In the genomic region with DNA sequence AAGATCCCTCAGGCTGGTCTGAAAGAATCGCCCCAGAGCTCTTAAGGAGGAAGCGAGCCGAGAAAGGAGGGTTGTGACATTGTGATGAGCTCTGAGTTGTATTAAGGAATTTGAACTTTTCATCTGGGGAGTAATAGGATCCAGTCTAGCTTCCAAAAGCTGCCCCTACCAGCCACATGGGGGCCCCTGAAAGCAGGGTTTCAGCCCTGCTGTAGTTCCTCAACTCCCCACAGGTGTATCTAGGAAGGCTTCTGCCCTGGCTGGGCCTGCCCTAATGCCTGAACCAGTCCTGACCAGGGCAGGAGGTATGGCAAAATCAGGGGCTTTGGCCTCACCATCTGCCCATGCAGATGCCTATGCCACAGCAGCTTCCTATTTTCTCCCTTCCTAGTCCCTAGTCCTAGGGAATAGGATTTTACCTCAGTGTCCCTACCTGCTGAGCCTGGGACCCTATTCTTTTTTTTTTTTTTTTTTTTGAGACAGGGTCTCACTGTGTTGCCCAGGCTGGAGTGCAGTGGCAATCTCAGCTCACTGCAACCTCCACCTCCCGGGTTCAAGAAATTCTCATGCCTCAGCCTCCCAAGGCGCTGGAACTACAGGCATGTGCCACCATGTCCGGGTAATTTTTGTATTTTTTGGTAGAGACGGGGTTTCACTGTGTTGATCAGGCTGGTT, we compare ENCODE assay signal across 8 cellular contexts. TPM values are rescaled to one million over a fixed set of nuclear protein-coding genes. Genes with fewer than 3 reads are reported as not detected.
DNase-seq lines count a peak whose midpoint lies in the region; ATAC-seq and TF ChIP-seq lines count a peak whose summit lies in the region.

No MANE protein-coding gene starts in this region.

- DNase-seq in GM13976 (ENCODE audit: low spot score) (peak; percentile 75), RWPE2 (ENCODE audit: low spot score) (peak; percentile 80), amniotic epithelial cell (ENCODE audit: low read depth) (peak; percentile 48), left colon (peak in 1 of 2 donors; percentile 55), transverse colon (peak; percentile 53), sciatic nerve (ENCODE audit: low spot score) (no peak)

- H3K9ac ChIP-seq in BLaER1 treated with 17β-estradiol and CSF1 and Interleukin-3, amounts not matched to agents 10 nM and 100 nM: 0 out of 22 replicates have a peak overlapping the region, but pooled peaks of 1 of the 11 experiments have one; percentile 5

- no peak for TF ChIP-seq POLR2A in transverse colon (IDR thresholded peaks at IDR 0.05)

- no peaks in the 10 kb centered on the region for H3K27me3 ChIP-seq in BLaER1 treated with 17β-estradiol and CSF1 and Interleukin-3, amounts not matched to agents 10 nM and 100 nM
- H3K27me3 ChIP-seq in RWPE2 (ENCODE audit: insufficient read depth, poor library complexity, severe bottlenecking) (no peaks in the 10 kb centered on the region), transverse colon (no peaks in the 10 kb centered on the region)

- no peaks in the 10 kb centered on the region for H3K36me3 ChIP-seq in BLaER1 treated with 17β-estradiol and CSF1 and Interleukin-3, amounts not matched to agents 10 nM and 100 nM
- H3K36me3 ChIP-seq in RWPE2 (ENCODE audit: low read depth) (peaks cover 17% of the 10 kb centered on the region), transverse colon (peaks cover 0 to 23% (median 9%) of the 10 kb centered on the region in 4 donors)

- peak; percentile 36 for ATAC-seq in HG03439 (IDR thresholded peaks at IDR 0.05; ENCODE audit: unreplicated experiment)
- peak; percentile 86 for ATAC-seq in RWPE2 (ENCODE audit: low read depth)
- peak; percentile 57 for ATAC-seq in left colon
- no peak for ATAC-seq in sciatic nerve

- H3K4me2 ChIP-seq in BLaER1 treated with 17β-estradiol and CSF1 and Interleukin-3, amounts not matched to agents 10 nM and 100 nM: peak overlapping the region; percentile 43 to 75 (median 57)

- H3K27ac ChIP-seq in BLaER1 treated with 17β-estradiol and CSF1 and Interleukin-3, amounts not matched to agents 10 nM and 100 nM: peak overlapping the region in 4 of 11 experiments; percentile 8 to 36 (median 20); a peak in 2 of 22 replicates
- no peak overlapping the region for H3K27ac ChIP-seq in RWPE2 (ENCODE audit: poor library complexity, severe bottlenecking)
- no peak overlapping the region for H3K27ac ChIP-seq in transverse colon

- intact Hi-C loops in left colon (cut with DNase I, micrococcal nuclease) (loop anchor here in 1 of 2 donors (10.0 kb wide), 1 partner anchor 176 kb away; no protein-coding TSS in a partner anchor), transverse colon (cut with DNase I; ENCODE audit: low total_unique reads) (no loop called here), sciatic nerve (cut with DNase I) (no loop called here)

- WGBS in transverse colon (ENCODE audit: low coverage in 1 of 2), 2 donors: 82% methylated on average over 7 of the region's 7 CpGs; no CpG with 5 or more reads in 1 of the 2 donors

- no peak for TF ChIP-seq EP300 in transverse colon (IDR thresholded peaks at IDR 0.05; ENCODE audit: low read depth)

- H3K9me3 ChIP-seq in BLaER1 treated with 17β-estradiol and CSF1 and Interleukin-3, amounts not matched to agents 10 nM and 100 nM (replicated peaks in 1 of 11): no peaks in the 10 kb centered on the region
- H3K9me3 ChIP-seq in RWPE2 (ENCODE audit: severe bottlenecking): no peaks in the 10 kb centered on the region
- H3K9me3 ChIP-seq in transverse colon: no peaks in the 10 kb centered on the region

- H4K20me1 ChIP-seq in BLaER1 treated with 17β-estradiol and CSF1 and Interleukin-3, amounts not matched to agents 10 nM and 100 nM: no peaks in the 10 kb centered on the region

- H3K4me3 ChIP-seq in BLaER1 treated with 17β-estradiol and CSF1 and Interleukin-3, amounts not matched to agents 10 nM and 100 nM: no peak overlapping the region
- no peak overlapping the region for H3K4me3 ChIP-seq in RWPE2 (ENCODE audit: severe bottlenecking)
- no peak overlapping the region for H3K4me3 ChIP-seq in transverse colon

- in situ Hi-C loops in GM13976 (cut with MboI; ENCODE audit: low sequenced_read_pairs, unreplicated experiment): loop anchor here (5.0 kb wide), 1 partner anchor 174 kb away; no protein-coding TSS in a partner anchor
- in situ Hi-C loops in transverse colon (cut with MboI; ENCODE audit: low pct_ligation_motif_present in 1 of 4, low pct_unique_long_range_greater_than_20kb in 1 of 4, low sequenced_read_pairs in 3 of 4): loop anchor here in 2 of 4 donors (5.0 to 10.0 kb wide), 2 partner anchors 174 to 176 kb away; no protein-coding TSS in a partner anchor

- TF ChIP-seq CTCF in GM13976 (IDR thresholded peaks at IDR 0.05; ENCODE audit: borderline replicate concordance, control extremely low read depth, extremely low read depth, insufficient read depth, missing control alignments): peak; percentile 49
- TF ChIP-seq CTCF in RWPE2 (IDR thresholded peaks at IDR 0.05; ENCODE audit: poor library complexity, severe bottlenecking): peak; percentile 99
- TF ChIP-seq CTCF in transverse colon (IDR thresholded peaks at IDR 0.05): peak; percentile 49 to 85 (median 62)

- H3K4me1 ChIP-seq in BLaER1 treated with 17β-estradiol and CSF1 and Interleukin-3, amounts not matched to agents 10 nM and 100 nM: peaks cover 22 to 37% (median 28%) of the 10 kb centered on the region in 10 experiments
- peaks cover 3% of the 10 kb centered on the region for H3K4me1 ChIP-seq in RWPE2 (ENCODE audit: insufficient read depth, poor library complexity, severe bottlenecking)
- H3K4me1 ChIP-seq in transverse colon: peaks cover 0 to 17% (median 3%) of the 10 kb centered on the region in 4 donors

RNA-seq across cellular contexts. Expression of gene AP3S2, which starts 5.0 kb away (rescaled TPM):
- total RNA-seq in left colon (10 to 100 TPM; 54.0 to 59.3 TPM), transverse colon (10 to 100 TPM; 20.9 to 90.0 (median 72.6) TPM), sciatic nerve (41.8 TPM)

RNA-seq across cellular contexts. Expression of gene ARPIN, which starts 14.0 kb away (rescaled TPM):
- total RNA-seq in left colon (10 to 100 TPM; 40.0 to 40.4 TPM), transverse colon (10 to 100 TPM; 24.1 to 48.6 (median 37.6) TPM), sciatic nerve (30.1 TPM)

Comparison
In these comparisons a context has a peak if more than half of its experiments do, and no peak if none do; other contexts are left out.
1. CTCF ChIP-seq: peak in every context shown above with its lines; median percentile 99 in RWPE2; 62 in transverse colon; 49 in GM13976.